2 cellular contexts compared by ENCODE assay signal in genomic region chr11:65014146-65014960, GRCh38.
A peak's percentile ranks its signal among the peaks of the same experiment; 100 is the strongest.
TF ChIP-seq lines count a peak whose summit lies in the region.

Gene ARL2, plus strand, starts transcription at chr11:65014160. Its CDS starts 48 bp downstream, at chr11:65014208.

TF ChIP-seq in GM23338, 12 proteins besides CTCF, POLR2A, EP300 and RAD21:
- TF ChIP-seq CREB1 (CRISPR knock-in tag; IDR thresholded peaks at IDR 0.05; ENCODE audit: low read depth) (peak; percentile 80), ZNF114 (CRISPR knock-in tag; IDR thresholded peaks at IDR 0.05) (no peak)

TF ChIP-seq in endothelial cell of umbilical vein, 7 proteins besides CTCF, POLR2A, EP300 and RAD21:
- peak; percentile 82 for TF ChIP-seq POLR2AphosphoS5 (IDR thresholded peaks at IDR 0.05; ENCODE audit: insufficient read depth, low read depth, low read length)
- no peak for TF ChIP-seq EZH2 (IDR thresholded peaks at IDR 0.05; ENCODE audit: borderline replicate concordance, low read depth, low read length, severe bottlenecking)
